ENCODE assay signal across 28 cellular contexts in genomic region chr6:49151033-49151432, GRCh38.
"Had no signal": no experiment of that assay in that cellular context is flagged by ENCODE, and none has a peak within 500 bp of the region (broad histone marks: within the 10 kb centered on the region; RNA-seq: fewer than 3 reads in every experiment).

No MANE protein-coding gene starts in this region.

- H3K4me1 ChIP-seq: stomach, suprapubic skin, testis, thyroid gland, tibial artery, tibial nerve, transverse colon, upper lobe of left lung, upper lobe of right lung, uterus, vagina had no signal

- H3K36me3 ChIP-seq: stomach, suprapubic skin, thoracic aorta, thyroid gland, tibial artery, tibial nerve, transverse colon, upper lobe of left lung, upper lobe of right lung, uterus, vagina had no signal

- ATAC-seq: stimulated activated effector memory CD8-positive, alpha-beta T cell treated with anti-CD3 and anti-CD28 coated beads, Interleukin-12 subunit alpha, Interleukin-12 subunit beta, amount 100 ng/mL, for 72 hours; stimulated activated memory B cell treated with anti-CD40 and anti-IgM and Interleukin-4, amounts not matched to agents 10 μg/mL and 1 μg/mL and 100 μg/mL, for 72 hours; stimulated activated naive B cell treated with anti-CD40 and anti-IgM and Interleukin-4, amounts not matched to agents 10 μg/mL and 1 μg/mL and 100 μg/mL, for 72 hours; stimulated activated naive CD8-positive, alpha-beta T cell treated with anti-CD3 and anti-CD28 coated beads, Interleukin-15, amount 100 ng/mL, for 72 hours; stimulated activated naive CD8-positive, alpha-beta T cell treated with anti-CD3 and anti-CD28 coated beads, Interleukin-15, Interleukin-2, amounts not matched to agents 100 U/mL and 50 U/mL, for 24 hours; upper lobe of right lung had no signal

- H3K27me3 Mint-ChIP-seq: stimulated activated memory B cell treated with anti-CD40 and anti-IgM and Interleukin-4, amounts not matched to agents 10 μg/mL and 1 μg/mL and 100 μg/mL, for 72 hours; stimulated activated naive B cell treated with anti-CD40 and anti-IgM and Interleukin-4, amounts not matched to agents 10 μg/mL and 1 μg/mL and 100 μg/mL, for 72 hours; stimulated activated naive CD8-positive, alpha-beta T cell treated with anti-CD3 and anti-CD28 coated beads, Interleukin-15, amount 100 ng/mL, for 72 hours; stimulated activated naive CD8-positive, alpha-beta T cell treated with anti-CD3 and anti-CD28 coated beads, Interleukin-15, Interleukin-2, amounts not matched to agents 100 ng/mL and 50 ng/mL, for 24 hours; type B pancreatic cell had no signal

- H3K4me1 Mint-ChIP-seq: stimulated activated effector memory CD8-positive, alpha-beta T cell treated with anti-CD3 and anti-CD28 coated beads, Interleukin-12 subunit alpha, Interleukin-12 subunit beta, amount 100 ng/mL, for 72 hours; stimulated activated memory B cell treated with anti-CD40 and anti-IgM and Interleukin-4, amounts not matched to agents 10 μg/mL and 1 μg/mL and 100 μg/mL, for 72 hours; stimulated activated naive B cell treated with anti-CD40 and anti-IgM and Interleukin-4, amounts not matched to agents 10 μg/mL and 1 μg/mL and 100 μg/mL, for 72 hours; stimulated activated naive CD8-positive, alpha-beta T cell treated with anti-CD3 and anti-CD28 coated beads, Interleukin-15, amount 100 ng/mL, for 72 hours had no signal

- H3K27me3 ChIP-seq: stomach, suprapubic skin, testis, thyroid gland, tibial artery, tibial nerve, transverse colon, upper lobe of left lung, upper lobe of right lung, uterus, vagina had no signal

- H3K4me3 Mint-ChIP-seq: stimulated activated effector memory CD8-positive, alpha-beta T cell treated with anti-CD3 and anti-CD28 coated beads, Interleukin-12 subunit alpha, Interleukin-12 subunit beta, amount 100 ng/mL, for 72 hours; stimulated activated memory B cell treated with anti-CD40 and anti-IgM and Interleukin-4, amounts not matched to agents 10 μg/mL and 1 μg/mL and 100 μg/mL, for 72 hours; stimulated activated naive B cell treated with anti-CD40 and anti-IgM and Interleukin-4, amounts not matched to agents 10 μg/mL and 1 μg/mL and 100 μg/mL, for 72 hours; stimulated activated naive CD8-positive, alpha-beta T cell treated with anti-CD3 and anti-CD28 coated beads, Interleukin-15, amount 100 ng/mL, for 72 hours; stimulated activated naive CD8-positive, alpha-beta T cell treated with anti-CD3 and anti-CD28 coated beads, Interleukin-15, Interleukin-2, amounts not matched to agents 100 ng/mL and 50 ng/mL, for 24 hours; type B pancreatic cell had no signal

- H3K4me3 ChIP-seq: stomach, suprapubic skin, testis, thoracic aorta, thyroid gland, tibial artery, tibial nerve, transverse colon, upper lobe of left lung, upper lobe of right lung, uterus, vagina had no signal

- H3K27ac Mint-ChIP-seq: stimulated activated effector memory CD8-positive, alpha-beta T cell treated with anti-CD3 and anti-CD28 coated beads, Interleukin-12 subunit alpha, Interleukin-12 subunit beta, amount 100 ng/mL, for 72 hours; stimulated activated memory B cell treated with anti-CD40 and anti-IgM and Interleukin-4, amounts not matched to agents 10 μg/mL and 1 μg/mL and 100 μg/mL, for 72 hours; stimulated activated naive B cell treated with anti-CD40 and anti-IgM and Interleukin-4, amounts not matched to agents 10 μg/mL and 1 μg/mL and 100 μg/mL, for 72 hours; stimulated activated naive CD8-positive, alpha-beta T cell treated with anti-CD3 and anti-CD28 coated beads, Interleukin-15, amount 100 ng/mL, for 72 hours; stimulated activated naive CD8-positive, alpha-beta T cell treated with anti-CD3 and anti-CD28 coated beads, Interleukin-15, Interleukin-2, amounts not matched to agents 100 ng/mL and 50 ng/mL, for 24 hours; type B pancreatic cell had no signal

- H3K36me3 Mint-ChIP-seq: stimulated activated effector memory CD8-positive, alpha-beta T cell treated with anti-CD3 and anti-CD28 coated beads, Interleukin-12 subunit alpha, Interleukin-12 subunit beta, amount 100 ng/mL, for 72 hours; stimulated activated memory B cell treated with anti-CD40 and anti-IgM and Interleukin-4, amounts not matched to agents 10 μg/mL and 1 μg/mL and 100 μg/mL, for 72 hours; stimulated activated naive B cell treated with anti-CD40 and anti-IgM and Interleukin-4, amounts not matched to agents 10 μg/mL and 1 μg/mL and 100 μg/mL, for 72 hours; type B pancreatic cell had no signal

- H3K27ac ChIP-seq: stomach, suprapubic skin, testis, thoracic aorta, thyroid gland, tibial artery, tibial nerve, transverse colon, upper lobe of left lung, upper lobe of right lung, uterus, vagina had no signal

- DNase-seq: stimulated activated CD4-positive, alpha-beta T cell treated with anti-CD3 and anti-CD28 coated beads, Interleukin-2, amount 100 ng/mL, for 48 hours; stimulated activated CD4-positive, alpha-beta T cell treated with anti-CD3 and anti-CD28 coated beads, Interleukin-4, amount 100 ng/mL, for 1 hour; stimulated activated CD4-positive, alpha-beta T cell treated with anti-CD3 and anti-CD28 coated beads, Interleukin-4, amount 100 ng/mL, for 24 hours; stimulated activated CD4-positive, alpha-beta T cell treated with anti-CD3 and anti-CD28 coated beads, Interleukin-4, amount 100 ng/mL, for 4 hours; stimulated activated CD8-positive, alpha-beta memory T cell treated with anti-CD3 and anti-CD28 coated beads, Interleukin-4, amount 100 ng/mL, for 48 hours; stimulated activated naive B cell treated with anti-CD40 and anti-IgM and Interleukin-4, amounts not matched to agents 10 μg/mL and 1 μg/mL and 100 μg/mL, for 72 hours; stimulated activated naive CD4-positive, alpha-beta T cell; stimulated activated naive CD4-positive, alpha-beta T cell treated with Interleukin-2 at 50 U/mL for 16 hours; stimulated activated naive CD8-positive, alpha-beta T cell treated with anti-CD3 and anti-CD28 coated beads, Interleukin-15, amount 100 ng/mL, for 72 hours; stimulated activated naive CD8-positive, alpha-beta T cell treated with anti-CD3 and anti-CD28 coated beads, Interleukin-15, Interleukin-2, amounts not matched to agents 100 U/mL and 50 U/mL, for 24 hours; stomach; substantia nigra; testis; thyroid gland; tibial artery; transverse colon; trophoblast cell; upper lobe of right lung; uterus had no signal

- H3K9me3 ChIP-seq: testis, thoracic aorta, thyroid gland, tibial artery, transverse colon, upper lobe of left lung, uterus, vagina had no signal
